ENCODE assay signal across 15 cellular contexts in genomic region chr1:54972436-54972835, GRCh38. TPM values are rescaled to one million over a fixed set of nuclear protein-coding genes. Genes with fewer than 3 reads are reported as not detected.
"Had no signal": no experiment of that assay in that cellular context is flagged by ENCODE, and none has a peak within 500 bp of the region (broad histone marks: within the 10 kb centered on the region; RNA-seq: fewer than 3 reads in every experiment).

No MANE protein-coding gene starts in this region.

- DNase-seq: activated CD4-positive, CD25-positive, alpha-beta regulatory T cell treated with anti-CD3 and anti-CD28 coated beads, Interleukin-2, amount 50 U/mL, for 72 hours; activated effector memory CD4-positive, alpha-beta T cell treated with anti-CD3 and anti-CD28 coated beads, Interleukin-2, amount 50 U/mL, for 16 hours; activated T-cell treated with anti-CD3 and anti-CD28 coated beads, Interleukin-2, amount 50 U/mL, for 4 hours; cortex of kidney; effector CD8-positive, alpha-beta T cell; immature natural killer cell; naive B cell; T-helper 9 cell had no signal

- H3K9me3 ChIP-seq: heart left ventricle, neutrophil, thyroid gland had no signal

- ATAC-seq: activated T-cell treated with anti-CD3 and anti-CD28 coated beads, Interleukin-2, amount 50 U/mL, for 4 hours; stimulated activated effector memory CD8-positive, alpha-beta T cell treated with anti-CD3 and anti-CD28 coated beads, Interleukin-12 subunit alpha, Interleukin-12 subunit beta, amount 100 ng/mL, for 72 hours had no signal

- H3K27me3 ChIP-seq: thyroid gland had no signal

- FAIRE-seq: frontal cortex, urothelium cell line had no signal

- H3K4me1 ChIP-seq: thyroid gland had no signal

- H3K36me3 ChIP-seq: heart left ventricle, neutrophil, thyroid gland had no signal

- H3K27ac ChIP-seq: neutrophil, thyroid gland had no signal

- H3K4me3 ChIP-seq: heart left ventricle, thyroid gland had no signal

RNA-seq across cellular contexts. Expression of gene TMEM61, which starts 8.0 kb away (rescaled TPM):
- total RNA-seq: frontal cortex, lung microvascular endothelial cell had no signal
- polyA plus RNA-seq: heart left ventricle, immature natural killer cell had no signal

RNA-seq across cellular contexts. Expression of gene BSND, which starts 26.3 kb away (rescaled TPM):
- total RNA-seq: activated T-cell treated with anti-CD3 and anti-CD28 coated beads, Interleukin-2, amount 50 U/mL, for 4 hours; frontal cortex; heart left ventricle; lung microvascular endothelial cell; thyroid gland had no signal
- polyA plus RNA-seq: heart left ventricle, immature natural killer cell had no signal
